8 cellular contexts compared by ENCODE assay signal in genomic region chr3:50345586-50345985, GRCh38. TPM values are rescaled to one million over a fixed set of nuclear protein-coding genes. Genes with fewer than 3 reads are reported as not detected.
A peak's percentile ranks its signal among the peaks of the same experiment; 100 is the strongest.
DNase-seq lines count a peak whose midpoint lies in the region; ATAC-seq and TF ChIP-seq lines count a peak whose summit lies in the region.

Gene ZMYND10 (minus strand): TSS chr3:50345732. CDS start chr3:50345579, 153 bp downstream.

- peaks cover 63% of the 10 kb centered on the region for H3K27me3 Mint-ChIP-seq in nephron progenitor cell (ENCODE audit: low read depth, poor library complexity)

- DNase-seq in ELF-1 (ENCODE audit: low read depth, low spot score) (peak; percentile 86), NCI-H510A treated with DMSO at 0.1 percent for 48 hours (lab: John Stamatoyannopoulos, UW) (peak; percentile 20), activated T-cell treated with anti-CD3 and anti-CD28 coated beads for 48 hours (ENCODE audit: low read depth) (peak; percentile 78), nephron progenitor cell (peak; percentile 82), NCI-H1694 (lab: John Stamatoyannopoulos, UW) (no peak)

- H3K4me1 Mint-ChIP-seq in nephron progenitor cell = peaks cover 15% of the 10 kb centered on the region

- H3K36me3 Mint-ChIP-seq in nephron progenitor cell (ENCODE audit: low read depth) = peaks cover 7% of the 10 kb centered on the region

- peak within 1 kb of the TSS; percentile 82 for H3K4me3 Mint-ChIP-seq in nephron progenitor cell

- peaks cover 0 to 17% (median 14%) of the 10 kb centered on the region in 5 donors for H3K36me3 ChIP-seq in subcutaneous abdominal adipose tissue (ENCODE audit: control insufficient read depth in 5 of 5, insufficient read depth in 5 of 5, low read length in 5 of 5)

- no peaks in the 10 kb centered on the region for H3K27me3 ChIP-seq in subcutaneous abdominal adipose tissue (ENCODE audit: control insufficient read depth in 5 of 5, insufficient read depth in 4 of 5, low read length in 5 of 5)

- H3K27ac ChIP-seq in subcutaneous abdominal adipose tissue (ENCODE audit: low read depth, low read length) = no peak within 1 kb of the TSS

- H3K9me3 ChIP-seq in subcutaneous abdominal adipose tissue (ENCODE audit: control insufficient read depth in 5 of 5, low read length in 5 of 5) = no peaks in the 10 kb centered on the region

- ATAC-seq in esophagus mucosa = peak; percentile 46
- ATAC-seq in HG03571 (IDR thresholded peaks at IDR 0.05; ENCODE audit: unreplicated experiment) = no peak

- H3K9ac ChIP-seq in subcutaneous abdominal adipose tissue (ENCODE audit: low read length in 5 of 5) = peak within 1 kb of the TSS in 2 of 5 donors; percentile 42 to 63

- no peak for TF ChIP-seq CTCF in nephron progenitor cell (IDR thresholded peaks at IDR 0.05)

- H3K4me1 ChIP-seq in subcutaneous abdominal adipose tissue (ENCODE audit: control insufficient read depth in 5 of 5, insufficient read depth in 5 of 5, low read length in 5 of 5) = peaks cover 6 to 43% (median 41%) of the 10 kb centered on the region in 5 donors

- H3K4me3 ChIP-seq in subcutaneous abdominal adipose tissue (ENCODE audit: low read depth in 1 of 5, low read length in 5 of 5) = peak within 1 kb of the TSS; percentile 11 to 58 (median 48)

- peaks cover 4% of the 10 kb centered on the region for H3K9me3 Mint-ChIP-seq in nephron progenitor cell

- no peak within 1 kb of the TSS for H3K27ac Mint-ChIP-seq in nephron progenitor cell

RNA-seq across cellular contexts. Expression of gene ZMYND10, which starts in this region (rescaled TPM):
- total RNA-seq in esophagus mucosa = 0.64 TPM

Comparison
In these comparisons a context has a peak if more than half of its experiments do, and no peak if none do; other contexts are left out.
1. Peak in ATAC-seq in esophagus mucosa; RNA of the gene not detected or under 1 TPM.